2 cellular contexts compared by ENCODE assay signal in the genomic region with DNA sequence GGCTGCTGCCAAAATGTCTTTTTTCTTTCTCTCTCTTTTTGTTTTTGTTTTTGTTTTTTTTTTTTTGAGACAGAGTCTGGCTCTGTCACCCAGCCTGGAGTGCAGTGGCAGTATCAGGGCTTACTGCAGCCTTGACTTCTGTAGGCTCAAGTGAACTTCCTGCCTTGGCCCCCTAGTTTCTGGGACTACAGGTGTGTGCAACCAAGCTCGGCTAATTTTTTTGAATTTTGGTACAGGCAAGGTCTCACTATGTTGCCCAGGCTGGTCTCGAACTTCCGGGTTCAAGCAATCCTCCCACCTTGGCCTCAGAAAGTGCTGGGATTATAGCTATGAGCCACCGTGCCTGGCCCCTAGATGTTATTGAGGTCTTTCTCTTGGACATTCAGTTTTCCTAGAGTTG.
TF ChIP-seq lines count a peak whose summit lies in the region.

No MANE protein-coding gene starts in this region.

TF ChIP-seq in WTC11, 78 proteins besides CTCF, POLR2A, EP300 and RAD21 (continued from another document):
- no peak for TF ChIP-seq ZNF232 (CRISPR knock-in tag; IDR thresholded peaks at IDR 0.05)
TF ChIP-seq in WTC11: peak in this region for 0.

TF ChIP-seq in GM23338, 12 proteins besides CTCF, POLR2A, EP300 and RAD21 (continued from another document):
- TF ChIP-seq, protein P1, sequence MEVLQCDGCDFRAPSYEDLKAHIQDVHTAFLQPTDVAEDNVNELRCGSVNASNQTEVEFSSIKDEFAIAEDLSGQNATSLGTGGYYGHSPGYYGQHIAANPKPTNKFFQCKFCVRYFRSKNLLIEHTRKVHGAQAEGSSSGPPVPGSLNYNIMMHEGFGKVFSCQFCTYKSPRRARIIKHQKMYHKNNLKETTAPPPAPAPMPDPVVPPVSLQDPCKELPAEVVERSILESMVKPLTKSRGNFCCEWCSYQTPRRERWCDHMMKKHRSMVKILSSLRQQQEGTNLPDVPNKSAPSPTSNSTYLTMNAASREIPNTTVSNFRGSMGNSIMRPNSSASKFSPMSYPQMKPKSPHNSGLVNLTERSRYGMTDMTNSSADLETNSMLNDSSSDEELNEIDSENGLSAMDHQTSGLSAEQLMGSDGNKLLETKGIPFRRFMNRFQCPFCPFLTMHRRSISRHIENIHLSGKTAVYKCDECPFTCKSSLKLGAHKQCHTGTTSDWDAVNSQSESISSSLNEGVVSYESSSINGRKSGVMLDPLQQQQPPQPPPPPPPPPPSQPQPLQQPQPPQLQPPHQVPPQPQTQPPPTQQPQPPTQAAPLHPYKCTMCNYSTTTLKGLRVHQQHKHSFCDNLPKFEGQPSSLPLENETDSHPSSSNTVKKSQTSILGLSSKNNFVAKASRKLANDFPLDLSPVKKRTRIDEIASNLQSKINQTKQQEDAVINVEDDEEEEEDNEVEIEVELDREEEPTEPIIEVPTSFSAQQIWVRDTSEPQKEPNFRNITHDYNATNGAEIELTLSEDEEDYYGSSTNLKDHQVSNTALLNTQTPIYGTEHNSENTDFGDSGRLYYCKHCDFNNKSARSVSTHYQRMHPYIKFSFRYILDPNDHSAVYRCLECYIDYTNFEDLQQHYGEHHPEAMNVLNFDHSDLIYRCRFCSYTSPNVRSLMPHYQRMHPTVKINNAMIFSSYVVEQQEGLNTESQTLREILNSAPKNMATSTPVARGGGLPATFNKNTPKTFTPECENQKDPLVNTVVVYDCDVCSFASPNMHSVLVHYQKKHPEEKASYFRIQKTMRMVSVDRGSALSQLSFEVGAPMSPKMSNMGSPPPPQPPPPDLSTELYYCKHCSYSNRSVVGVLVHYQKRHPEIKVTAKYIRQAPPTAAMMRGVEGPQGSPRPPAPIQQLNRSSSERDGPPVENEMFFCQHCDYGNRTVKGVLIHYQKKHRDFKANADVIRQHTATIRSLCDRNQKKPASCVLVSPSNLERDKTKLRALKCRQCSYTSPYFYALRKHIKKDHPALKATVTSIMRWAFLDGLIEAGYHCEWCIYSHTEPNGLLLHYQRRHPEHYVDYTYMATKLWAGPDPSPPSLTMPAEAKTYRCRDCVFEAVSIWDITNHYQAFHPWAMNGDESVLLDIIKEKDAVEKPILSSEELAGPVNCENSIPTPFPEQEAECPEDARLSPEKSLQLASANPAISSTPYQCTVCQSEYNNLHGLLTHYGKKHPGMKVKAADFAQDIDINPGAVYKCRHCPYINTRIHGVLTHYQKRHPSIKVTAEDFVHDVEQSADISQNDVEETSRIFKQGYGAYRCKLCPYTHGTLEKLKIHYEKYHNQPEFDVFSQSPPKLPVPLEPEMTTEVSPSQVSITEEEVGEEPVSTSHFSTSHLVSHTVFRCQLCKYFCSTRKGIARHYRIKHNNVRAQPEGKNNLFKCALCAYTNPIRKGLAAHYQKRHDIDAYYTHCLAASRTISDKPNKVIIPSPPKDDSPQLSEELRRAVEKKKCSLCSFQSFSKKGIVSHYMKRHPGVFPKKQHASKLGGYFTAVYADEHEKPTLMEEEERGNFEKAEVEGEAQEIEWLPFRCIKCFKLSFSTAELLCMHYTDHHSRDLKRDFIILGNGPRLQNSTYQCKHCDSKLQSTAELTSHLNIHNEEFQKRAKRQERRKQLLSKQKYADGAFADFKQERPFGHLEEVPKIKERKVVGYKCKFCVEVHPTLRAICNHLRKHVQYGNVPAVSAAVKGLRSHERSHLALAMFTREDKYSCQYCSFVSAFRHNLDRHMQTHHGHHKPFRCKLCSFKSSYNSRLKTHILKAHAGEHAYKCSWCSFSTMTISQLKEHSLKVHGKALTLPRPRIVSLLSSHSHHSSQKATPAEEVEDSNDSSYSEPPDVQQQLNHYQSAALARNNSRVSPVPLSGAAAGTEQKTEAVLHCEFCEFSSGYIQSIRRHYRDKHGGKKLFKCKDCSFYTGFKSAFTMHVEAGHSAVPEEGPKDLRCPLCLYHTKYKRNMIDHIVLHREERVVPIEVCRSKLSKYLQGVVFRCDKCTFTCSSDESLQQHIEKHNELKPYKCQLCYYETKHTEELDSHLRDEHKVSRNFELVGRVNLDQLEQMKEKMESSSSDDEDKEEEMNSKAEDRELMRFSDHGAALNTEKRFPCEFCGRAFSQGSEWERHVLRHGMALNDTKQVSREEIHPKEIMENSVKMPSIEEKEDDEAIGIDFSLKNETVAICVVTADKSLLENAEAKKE (CRISPR knock-in tag; IDR thresholded peaks at IDR 0.05), result no peak
- TF ChIP-seq, protein P2, sequence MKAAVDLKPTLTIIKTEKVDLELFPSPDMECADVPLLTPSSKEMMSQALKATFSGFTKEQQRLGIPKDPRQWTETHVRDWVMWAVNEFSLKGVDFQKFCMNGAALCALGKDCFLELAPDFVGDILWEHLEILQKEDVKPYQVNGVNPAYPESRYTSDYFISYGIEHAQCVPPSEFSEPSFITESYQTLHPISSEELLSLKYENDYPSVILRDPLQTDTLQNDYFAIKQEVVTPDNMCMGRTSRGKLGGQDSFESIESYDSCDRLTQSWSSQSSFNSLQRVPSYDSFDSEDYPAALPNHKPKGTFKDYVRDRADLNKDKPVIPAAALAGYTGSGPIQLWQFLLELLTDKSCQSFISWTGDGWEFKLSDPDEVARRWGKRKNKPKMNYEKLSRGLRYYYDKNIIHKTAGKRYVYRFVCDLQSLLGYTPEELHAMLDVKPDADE (IDR thresholded peaks at IDR 0.05), result no peak
- TF ChIP-seq, protein P3, sequence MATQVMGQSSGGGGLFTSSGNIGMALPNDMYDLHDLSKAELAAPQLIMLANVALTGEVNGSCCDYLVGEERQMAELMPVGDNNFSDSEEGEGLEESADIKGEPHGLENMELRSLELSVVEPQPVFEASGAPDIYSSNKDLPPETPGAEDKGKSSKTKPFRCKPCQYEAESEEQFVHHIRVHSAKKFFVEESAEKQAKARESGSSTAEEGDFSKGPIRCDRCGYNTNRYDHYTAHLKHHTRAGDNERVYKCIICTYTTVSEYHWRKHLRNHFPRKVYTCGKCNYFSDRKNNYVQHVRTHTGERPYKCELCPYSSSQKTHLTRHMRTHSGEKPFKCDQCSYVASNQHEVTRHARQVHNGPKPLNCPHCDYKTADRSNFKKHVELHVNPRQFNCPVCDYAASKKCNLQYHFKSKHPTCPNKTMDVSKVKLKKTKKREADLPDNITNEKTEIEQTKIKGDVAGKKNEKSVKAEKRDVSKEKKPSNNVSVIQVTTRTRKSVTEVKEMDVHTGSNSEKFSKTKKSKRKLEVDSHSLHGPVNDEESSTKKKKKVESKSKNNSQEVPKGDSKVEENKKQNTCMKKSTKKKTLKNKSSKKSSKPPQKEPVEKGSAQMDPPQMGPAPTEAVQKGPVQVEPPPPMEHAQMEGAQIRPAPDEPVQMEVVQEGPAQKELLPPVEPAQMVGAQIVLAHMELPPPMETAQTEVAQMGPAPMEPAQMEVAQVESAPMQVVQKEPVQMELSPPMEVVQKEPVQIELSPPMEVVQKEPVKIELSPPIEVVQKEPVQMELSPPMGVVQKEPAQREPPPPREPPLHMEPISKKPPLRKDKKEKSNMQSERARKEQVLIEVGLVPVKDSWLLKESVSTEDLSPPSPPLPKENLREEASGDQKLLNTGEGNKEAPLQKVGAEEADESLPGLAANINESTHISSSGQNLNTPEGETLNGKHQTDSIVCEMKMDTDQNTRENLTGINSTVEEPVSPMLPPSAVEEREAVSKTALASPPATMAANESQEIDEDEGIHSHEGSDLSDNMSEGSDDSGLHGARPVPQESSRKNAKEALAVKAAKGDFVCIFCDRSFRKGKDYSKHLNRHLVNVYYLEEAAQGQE (IDR thresholded peaks at IDR 0.05; ENCODE audit: unreplicated experiment), result no peak
- TF ChIP-seq JUNB (IDR thresholded peaks at IDR 0.05; ENCODE audit: unreplicated experiment), result no peak
- no peak for TF ChIP-seq EZH2phosphoT487 (IDR thresholded peaks at IDR 0.05; ENCODE audit: unreplicated experiment)
- no peak for TF ChIP-seq STAT1 (IDR thresholded peaks at IDR 0.05; ENCODE audit: unreplicated experiment)
- no peak for TF ChIP-seq ZNF114 (CRISPR knock-in tag; IDR thresholded peaks at IDR 0.05)
